In genomic region chr18:3012306-3012919, GRCh38 we compare ENCODE assay signal across 8 cellular contexts. TPM values are rescaled to one million over a fixed set of nuclear protein-coding genes. Genes with fewer than 3 reads are reported as not detected.
DNase-seq lines count a peak whose midpoint lies in the region; ATAC-seq and TF ChIP-seq lines count a peak whose summit lies in the region.

No MANE protein-coding gene starts in this region.

- H3K9me3 ChIP-seq in CD4-positive, alpha-beta memory T cell (ENCODE audit: control insufficient read depth in 1 of 2, low read length in 2 of 2), result no peaks in the 10 kb centered on the region

- CTCF ChIA-PET in CD4-positive, alpha-beta memory T cell (lab: Charles Lee; ENCODE audit: partially characterized antibody), result interaction anchor here (4.3 to 9.1 kb wide), 2 partner anchors 16 to 51 kb away, joined by 55 to 108 read pairs; no protein-coding TSS in a partner anchor

- H3K27ac Mint-ChIP-seq in CD4-positive, alpha-beta memory T cell, result peak overlapping the region; percentile 88 to 98 (median 96)
- H3K27ac Mint-ChIP-seq in effector memory CD8-positive, alpha-beta T cell, result peak overlapping the region; percentile 85 to 96
- H3K27ac Mint-ChIP-seq in stimulated activated memory B cell treated with anti-CD40 and anti-IgM and Interleukin-4, amounts not matched to agents 10 μg/mL and 1 μg/mL and 100 μg/mL, for 72 hours, result peak overlapping the region; percentile 81

- POLR2A ChIA-PET in CD4-positive, alpha-beta memory T cell (lab: Charles Lee; ENCODE audit: partially characterized antibody), result interaction anchor here (0.6 to 9.3 kb wide), 13 partner anchors 14 to 439 kb away, joined by 3 to 136 read pairs (median 4); partner anchors contain the start of gene MYL12B

- no peak for TF ChIP-seq CTCF in LNCaP clone FGC (IDR thresholded peaks at IDR 0.05; ENCODE audit: control insufficient read depth, extremely low read depth, insufficient read depth)

- peaks cover 55 to 79% (median 71%) of the 10 kb centered on the region in 4 donors for H3K4me1 Mint-ChIP-seq in CD4-positive, alpha-beta memory T cell
- H3K4me1 Mint-ChIP-seq in effector memory CD8-positive, alpha-beta T cell (ENCODE audit: low read depth in 2 of 2), result peaks cover 20 to 54% of the 10 kb centered on the region in 2 donors
- peaks cover 58% of the 10 kb centered on the region for H3K4me1 Mint-ChIP-seq in stimulated activated memory B cell treated with anti-CD40 and anti-IgM and Interleukin-4, amounts not matched to agents 10 μg/mL and 1 μg/mL and 100 μg/mL, for 72 hours

- H3K27me3 Mint-ChIP-seq in CD4-positive, alpha-beta memory T cell, result no peaks in the 10 kb centered on the region
- peaks cover 9 to 12% of the 10 kb centered on the region in 2 donors for H3K27me3 Mint-ChIP-seq in effector memory CD8-positive, alpha-beta T cell
- H3K27me3 Mint-ChIP-seq in stimulated activated memory B cell treated with anti-CD40 and anti-IgM and Interleukin-4, amounts not matched to agents 10 μg/mL and 1 μg/mL and 100 μg/mL, for 72 hours, result no peaks in the 10 kb centered on the region

- peak overlapping the region; percentile 63 for H3K27ac ChIP-seq in CD4-positive, alpha-beta memory T cell (ENCODE audit: low read depth, low read length)

- peak overlapping the region; percentile 55 to 70 for H3K4me3 ChIP-seq in CD4-positive, alpha-beta memory T cell (ENCODE audit: low read length in 2 of 2)
- peak overlapping the region; percentile 78 for H3K4me3 ChIP-seq in LNCaP clone FGC (ENCODE audit: low read depth, low read length)

- H3K4me3 Mint-ChIP-seq in CD4-positive, alpha-beta memory T cell, result peak overlapping the region; percentile 93 to 99 (median 95)
- H3K4me3 Mint-ChIP-seq in effector memory CD8-positive, alpha-beta T cell, result peak overlapping the region; percentile 82 to 92
- H3K4me3 Mint-ChIP-seq in stimulated activated memory B cell treated with anti-CD40 and anti-IgM and Interleukin-4, amounts not matched to agents 10 μg/mL and 1 μg/mL and 100 μg/mL, for 72 hours, result peak overlapping the region; percentile 85

- H3K27me3 ChIP-seq in CD4-positive, alpha-beta memory T cell (ENCODE audit: insufficient read depth, low read length), result no peaks in the 10 kb centered on the region

- H3K4me1 ChIP-seq in CD4-positive, alpha-beta memory T cell (ENCODE audit: insufficient read depth, low read length), result peaks cover 73% of the 10 kb centered on the region

- peaks cover 26 to 36% of the 10 kb centered on the region in 2 donors for H3K36me3 Mint-ChIP-seq in CD4-positive, alpha-beta memory T cell
- peaks cover 35% of the 10 kb centered on the region for H3K36me3 Mint-ChIP-seq in effector memory CD8-positive, alpha-beta T cell (ENCODE audit: insufficient read depth)
- H3K36me3 Mint-ChIP-seq in stimulated activated memory B cell treated with anti-CD40 and anti-IgM and Interleukin-4, amounts not matched to agents 10 μg/mL and 1 μg/mL and 100 μg/mL, for 72 hours, result peaks cover 17% of the 10 kb centered on the region

- peak; percentile 22 for ATAC-seq in GM21526 (IDR thresholded peaks at IDR 0.05; ENCODE audit: low FRiP score, unreplicated experiment)
- peak; percentile 31 for ATAC-seq in effector memory CD8-positive, alpha-beta T cell (replicated peaks)
- no peak for ATAC-seq in stimulated activated memory B cell treated with anti-CD40 and anti-IgM and Interleukin-4, amounts not matched to agents 10 μg/mL and 1 μg/mL and 100 μg/mL, for 72 hours

- DNase-seq in CD4-positive, alpha-beta memory T cell, result peak; percentile 45 to 59 (median 55)
- no peak for DNase-seq in LNCaP clone FGC (ENCODE audit: low read depth)
- peak; percentile 28 for DNase-seq in activated CD4-positive, alpha-beta T cell treated with anti-CD3 and anti-CD28 coated beads, Interleukin-2, amount 50 U/mL, for 1 hour
- DNase-seq in effector memory CD8-positive, alpha-beta T cell, result peak; percentile 28 to 42 (median 30)
- DNase-seq in midbrain (lab: John Stamatoyannopoulos, UW), result peak; percentile 41
- no peak for DNase-seq in NCI-H1694 (lab: John Stamatoyannopoulos, UW)

- H3K9me3 Mint-ChIP-seq in CD4-positive, alpha-beta memory T cell, result peaks cover 0 to 1% (median 0%) of the 10 kb centered on the region in 8 donors
- no peaks in the 10 kb centered on the region for H3K9me3 Mint-ChIP-seq in effector memory CD8-positive, alpha-beta T cell
- no peaks in the 10 kb centered on the region for H3K9me3 Mint-ChIP-seq in stimulated activated memory B cell treated with anti-CD40 and anti-IgM and Interleukin-4, amounts not matched to agents 10 μg/mL and 1 μg/mL and 100 μg/mL, for 72 hours

- intact Hi-C loops in CD4-positive, alpha-beta memory T cell (cut with micrococcal nuclease), result loop anchor here (1.0 to 5.0 kb wide), 5 partner anchors 14 to 585 kb away; partner anchors contain the start of gene MYL12B

- no peaks in the 10 kb centered on the region for H3K36me3 ChIP-seq in CD4-positive, alpha-beta memory T cell (ENCODE audit: insufficient read depth, low read length)

RNA-seq across cellular contexts. Expression of gene LPIN2, which starts 0.5 kb away (rescaled TPM):
- total RNA-seq in CD4-positive, alpha-beta memory T cell, result 100 to 1,000 TPM in 1 of 2 experiments, 10 to 100 TPM in 1; 95.4 to 103 TPM
- polyA plus RNA-seq in CD4-positive, alpha-beta memory T cell, result 10 to 100 TPM; 53.6 to 96.5 TPM

Comparison
In these comparisons a context has a peak if more than half of its experiments do, and no peak if none do; other contexts are left out.
1. DNase-seq: peak in CD4-positive, alpha-beta memory T cell (5 of 5), activated CD4-positive, alpha-beta T cell treated with anti-CD3 and anti-CD28 coated beads, Interleukin-2, amount 50 U/mL, for 1 hour (single experiment), effector memory CD8-positive, alpha-beta T cell (3 of 3) and midbrain (single experiment); none in LNCaP clone FGC (single experiment) and NCI-H1694 (single experiment).
2. Peak in every context shown above with its lines, with median percentiles within 50 percentile points of each other: H3K27ac Mint-ChIP-seq and H3K4me3 Mint-ChIP-seq.